In the genomic region with DNA sequence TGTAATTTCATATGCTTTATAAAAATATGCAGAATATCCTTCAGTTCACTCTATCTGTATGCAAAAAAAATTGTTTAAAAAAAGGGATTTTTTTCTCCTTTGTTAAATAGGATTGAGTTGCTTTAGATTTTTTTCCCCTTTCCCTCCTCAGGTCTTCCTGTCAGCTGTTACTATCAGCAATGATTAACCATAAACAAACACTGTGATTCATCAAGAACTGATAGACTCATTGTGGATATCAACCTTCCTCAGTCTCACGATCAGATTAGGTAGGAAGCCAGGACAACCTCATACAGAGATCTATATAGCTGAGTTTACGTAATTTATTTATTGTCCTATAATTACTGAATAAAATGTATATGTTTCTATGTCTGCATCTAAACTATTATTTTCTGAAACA, we compare ENCODE assay signal across 1 cellular context.
TF ChIP-seq lines count a peak whose summit lies in the region.

No MANE protein-coding gene starts in this region.

TF ChIP-seq in HepG2, 621 proteins besides CTCF, POLR2A, EP300 and RAD21 (continued from another document and continues in another):
- TF ChIP-seq, protein P1, sequence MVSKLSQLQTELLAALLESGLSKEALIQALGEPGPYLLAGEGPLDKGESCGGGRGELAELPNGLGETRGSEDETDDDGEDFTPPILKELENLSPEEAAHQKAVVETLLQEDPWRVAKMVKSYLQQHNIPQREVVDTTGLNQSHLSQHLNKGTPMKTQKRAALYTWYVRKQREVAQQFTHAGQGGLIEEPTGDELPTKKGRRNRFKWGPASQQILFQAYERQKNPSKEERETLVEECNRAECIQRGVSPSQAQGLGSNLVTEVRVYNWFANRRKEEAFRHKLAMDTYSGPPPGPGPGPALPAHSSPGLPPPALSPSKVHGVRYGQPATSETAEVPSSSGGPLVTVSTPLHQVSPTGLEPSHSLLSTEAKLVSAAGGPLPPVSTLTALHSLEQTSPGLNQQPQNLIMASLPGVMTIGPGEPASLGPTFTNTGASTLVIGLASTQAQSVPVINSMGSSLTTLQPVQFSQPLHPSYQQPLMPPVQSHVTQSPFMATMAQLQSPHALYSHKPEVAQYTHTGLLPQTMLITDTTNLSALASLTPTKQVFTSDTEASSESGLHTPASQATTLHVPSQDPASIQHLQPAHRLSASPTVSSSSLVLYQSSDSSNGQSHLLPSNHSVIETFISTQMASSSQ (IDR thresholded peaks at IDR 0.05; ENCODE audit: low read depth) = peak; percentile 97
- TF ChIP-seq, protein P1 (CRISPR knock-in tag; IDR thresholded peaks at IDR 0.05; ENCODE audit: borderline replicate concordance) = peak; percentile 97
- peak; percentile 50; the same call in 1 of the 2 replicates for TF ChIP-seq SOX5 (CRISPR knock-in tag; IDR thresholded peaks at IDR 0.05; ENCODE audit: borderline replicate concordance)
- TF ChIP-seq MEIS2 (CRISPR knock-in tag; IDR thresholded peaks at IDR 0.05) = no peak
- TF ChIP-seq, protein P2, sequence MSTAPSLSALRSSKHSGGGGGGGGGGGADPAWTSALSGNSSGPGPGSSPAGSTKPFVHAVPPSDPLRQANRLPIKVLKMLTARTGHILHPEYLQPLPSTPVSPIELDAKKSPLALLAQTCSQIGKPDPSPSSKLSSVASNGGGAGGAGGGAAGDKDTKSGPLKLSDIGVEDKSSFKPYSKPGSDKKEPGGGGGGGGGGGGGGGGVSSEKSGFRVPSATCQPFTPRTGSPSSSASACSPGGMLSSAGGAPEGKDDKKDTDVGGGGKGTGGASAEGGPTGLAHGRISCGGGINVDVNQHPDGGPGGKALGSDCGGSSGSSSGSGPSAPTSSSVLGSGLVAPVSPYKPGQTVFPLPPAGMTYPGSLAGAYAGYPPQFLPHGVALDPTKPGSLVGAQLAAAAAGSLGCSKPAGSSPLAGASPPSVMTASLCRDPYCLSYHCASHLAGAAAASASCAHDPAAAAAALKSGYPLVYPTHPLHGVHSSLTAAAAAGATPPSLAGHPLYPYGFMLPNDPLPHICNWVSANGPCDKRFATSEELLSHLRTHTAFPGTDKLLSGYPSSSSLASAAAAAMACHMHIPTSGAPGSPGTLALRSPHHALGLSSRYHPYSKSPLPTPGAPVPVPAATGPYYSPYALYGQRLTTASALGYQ (CRISPR knock-in tag; IDR thresholded peaks at IDR 0.05) = 0 out of 2 replicates have a peak, but pooled peaks have one; percentile 23
- no peak for TF ChIP-seq KLF15 (CRISPR knock-in tag; IDR thresholded peaks at IDR 0.05; ENCODE audit: borderline replicate concordance)
- no peak for TF ChIP-seq SOX13 (IDR thresholded peaks at IDR 0.05)
- TF ChIP-seq SOX13 (CRISPR knock-in tag; conservative IDR thresholded peaks at IDR 0.05 in 1 of 2, IDR thresholded peaks at IDR 0.05 in 1 of 2) = peak in 1 of 2 experiments; percentile 69; a peak in 1 of 4 replicates
- TF ChIP-seq, protein P3, sequence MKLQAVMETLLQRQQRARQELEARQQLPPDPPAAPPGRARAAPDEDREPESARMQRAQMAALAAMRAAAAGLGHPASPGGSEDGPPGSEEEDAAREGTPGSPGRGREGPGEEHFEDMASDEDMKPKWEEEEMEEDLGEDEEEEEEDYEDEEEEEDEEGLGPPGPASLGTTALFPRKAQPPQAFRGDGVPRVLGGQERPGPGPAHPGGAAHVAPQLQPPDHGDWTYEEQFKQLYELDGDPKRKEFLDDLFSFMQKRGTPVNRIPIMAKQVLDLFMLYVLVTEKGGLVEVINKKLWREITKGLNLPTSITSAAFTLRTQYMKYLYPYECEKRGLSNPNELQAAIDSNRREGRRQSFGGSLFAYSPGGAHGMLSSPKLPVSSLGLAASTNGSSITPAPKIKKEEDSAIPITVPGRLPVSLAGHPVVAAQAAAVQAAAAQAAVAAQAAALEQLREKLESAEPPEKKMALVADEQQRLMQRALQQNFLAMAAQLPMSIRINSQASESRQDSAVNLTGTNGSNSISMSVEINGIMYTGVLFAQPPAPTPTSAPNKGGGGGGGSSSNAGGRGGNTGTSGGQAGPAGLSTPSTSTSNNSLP (IDR thresholded peaks at IDR 0.05; ENCODE audit: low read depth, low read length) = peak; percentile 98
- TF ChIP-seq, protein P4, sequence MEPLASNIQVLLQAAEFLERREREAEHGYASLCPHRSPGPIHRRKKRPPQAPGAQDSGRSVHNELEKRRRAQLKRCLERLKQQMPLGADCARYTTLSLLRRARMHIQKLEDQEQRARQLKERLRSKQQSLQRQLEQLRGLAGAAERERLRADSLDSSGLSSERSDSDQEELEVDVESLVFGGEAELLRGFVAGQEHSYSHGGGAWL (CRISPR knock-in tag; IDR thresholded peaks at IDR 0.05) = no peak
- TF ChIP-seq ZNF331 (CRISPR knock-in tag; IDR thresholded peaks at IDR 0.05) = peak; percentile 37; the same call in 1 of the 2 replicates
- TF ChIP-seq FOSL1 (CRISPR knock-in tag; IDR thresholded peaks at IDR 0.05; ENCODE audit: borderline replicate concordance) = peak; percentile 67; the same call in 1 of the 2 replicates
- no peak for TF ChIP-seq ZNF670 (CRISPR knock-in tag; IDR thresholded peaks at IDR 0.05; ENCODE audit: borderline replicate concordance)
- TF ChIP-seq, protein P5, sequence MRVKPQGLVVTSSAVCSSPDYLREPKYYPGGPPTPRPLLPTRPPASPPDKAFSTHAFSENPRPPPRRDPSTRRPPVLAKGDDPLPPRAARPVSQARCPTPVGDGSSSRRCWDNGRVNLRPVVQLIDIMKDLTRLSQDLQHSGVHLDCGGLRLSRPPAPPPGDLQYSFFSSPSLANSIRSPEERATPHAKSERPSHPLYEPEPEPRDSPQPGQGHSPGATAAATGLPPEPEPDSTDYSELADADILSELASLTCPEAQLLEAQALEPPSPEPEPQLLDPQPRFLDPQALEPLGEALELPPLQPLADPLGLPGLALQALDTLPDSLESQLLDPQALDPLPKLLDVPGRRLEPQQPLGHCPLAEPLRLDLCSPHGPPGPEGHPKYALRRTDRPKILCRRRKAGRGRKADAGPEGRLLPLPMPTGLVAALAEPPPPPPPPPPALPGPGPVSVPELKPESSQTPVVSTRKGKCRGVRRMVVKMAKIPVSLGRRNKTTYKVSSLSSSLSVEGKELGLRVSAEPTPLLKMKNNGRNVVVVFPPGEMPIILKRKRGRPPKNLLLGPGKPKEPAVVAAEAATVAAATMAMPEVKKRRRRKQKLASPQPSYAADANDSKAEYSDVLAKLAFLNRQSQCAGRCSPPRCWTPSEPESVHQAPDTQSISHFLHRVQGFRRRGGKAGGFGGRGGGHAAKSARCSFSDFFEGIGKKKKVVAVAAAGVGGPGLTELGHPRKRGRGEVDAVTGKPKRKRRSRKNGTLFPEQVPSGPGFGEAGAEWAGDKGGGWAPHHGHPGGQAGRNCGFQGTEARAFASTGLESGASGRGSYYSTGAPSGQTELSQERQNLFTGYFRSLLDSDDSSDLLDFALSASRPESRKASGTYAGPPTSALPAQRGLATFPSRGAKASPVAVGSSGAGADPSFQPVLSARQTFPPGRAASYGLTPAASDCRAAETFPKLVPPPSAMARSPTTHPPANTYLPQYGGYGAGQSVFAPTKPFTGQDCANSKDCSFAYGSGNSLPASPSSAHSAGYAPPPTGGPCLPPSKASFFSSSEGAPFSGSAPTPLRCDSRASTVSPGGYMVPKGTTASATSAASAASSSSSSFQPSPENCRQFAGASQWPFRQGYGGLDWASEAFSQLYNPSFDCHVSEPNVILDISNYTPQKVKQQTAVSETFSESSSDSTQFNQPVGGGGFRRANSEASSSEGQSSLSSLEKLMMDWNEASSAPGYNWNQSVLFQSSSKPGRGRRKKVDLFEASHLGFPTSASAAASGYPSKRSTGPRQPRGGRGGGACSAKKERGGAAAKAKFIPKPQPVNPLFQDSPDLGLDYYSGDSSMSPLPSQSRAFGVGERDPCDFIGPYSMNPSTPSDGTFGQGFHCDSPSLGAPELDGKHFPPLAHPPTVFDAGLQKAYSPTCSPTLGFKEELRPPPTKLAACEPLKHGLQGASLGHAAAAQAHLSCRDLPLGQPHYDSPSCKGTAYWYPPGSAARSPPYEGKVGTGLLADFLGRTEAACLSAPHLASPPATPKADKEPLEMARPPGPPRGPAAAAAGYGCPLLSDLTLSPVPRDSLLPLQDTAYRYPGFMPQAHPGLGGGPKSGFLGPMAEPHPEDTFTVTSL (CRISPR knock-in tag; IDR thresholded peaks at IDR 0.05; ENCODE audit: borderline replicate concordance) = peak; percentile 65; the same call in 1 of the 2 replicates
- no peak for TF ChIP-seq CREB1 (IDR thresholded peaks at IDR 0.05)
- TF ChIP-seq CREB1 (CRISPR knock-in tag; IDR thresholded peaks at IDR 0.05) = 0 out of 2 replicates have a peak, but pooled peaks have one; percentile 18
- TF ChIP-seq GTF2F1 (IDR thresholded peaks at IDR 0.05; ENCODE audit: low read length) = no peak
- TF ChIP-seq MED1 (CRISPR knock-in tag; IDR thresholded peaks at IDR 0.05) = no peak; the same call in 1 of the 2 replicates
- peak; percentile 35; the same call in 1 of the 2 replicates for TF ChIP-seq ELF1 (CRISPR knock-in tag; IDR thresholded peaks at IDR 0.05)
- peak; percentile 73; the same call in 1 of the 2 replicates for TF ChIP-seq HNRNPUL1 (IDR thresholded peaks at IDR 0.05; ENCODE audit: low read depth, low read length)
- peak; percentile 56 for TF ChIP-seq MIXL1 (CRISPR knock-in tag; IDR thresholded peaks at IDR 0.05)
- TF ChIP-seq KLF16 (CRISPR knock-in tag; IDR thresholded peaks at IDR 0.05) = peak in 1 of 2 experiments; percentile 33; a peak in 1 of 4 replicates
- peak; percentile 69; the same call in 1 of the 2 replicates for TF ChIP-seq NCOA2 (CRISPR knock-in tag; IDR thresholded peaks at IDR 0.05)
- TF ChIP-seq, protein P6, sequence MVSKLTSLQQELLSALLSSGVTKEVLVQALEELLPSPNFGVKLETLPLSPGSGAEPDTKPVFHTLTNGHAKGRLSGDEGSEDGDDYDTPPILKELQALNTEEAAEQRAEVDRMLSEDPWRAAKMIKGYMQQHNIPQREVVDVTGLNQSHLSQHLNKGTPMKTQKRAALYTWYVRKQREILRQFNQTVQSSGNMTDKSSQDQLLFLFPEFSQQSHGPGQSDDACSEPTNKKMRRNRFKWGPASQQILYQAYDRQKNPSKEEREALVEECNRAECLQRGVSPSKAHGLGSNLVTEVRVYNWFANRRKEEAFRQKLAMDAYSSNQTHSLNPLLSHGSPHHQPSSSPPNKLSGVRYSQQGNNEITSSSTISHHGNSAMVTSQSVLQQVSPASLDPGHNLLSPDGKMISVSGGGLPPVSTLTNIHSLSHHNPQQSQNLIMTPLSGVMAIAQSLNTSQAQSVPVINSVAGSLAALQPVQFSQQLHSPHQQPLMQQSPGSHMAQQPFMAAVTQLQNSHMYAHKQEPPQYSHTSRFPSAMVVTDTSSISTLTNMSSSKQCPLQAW (CRISPR knock-in tag; IDR thresholded peaks at IDR 0.05) = peak; percentile 39; the same call in 1 of the 2 replicates
- 0 out of 2 replicates have a peak, but pooled peaks have one; percentile 12 for TF ChIP-seq FOXA1 (IDR thresholded peaks at IDR 0.05)
- TF ChIP-seq FOXA1 (CRISPR knock-in tag; IDR thresholded peaks at IDR 0.05) = peak; percentile 76
- TF ChIP-seq ZNF652 (CRISPR knock-in tag; IDR thresholded peaks at IDR 0.05; ENCODE audit: borderline replicate concordance, low read depth) = no peak
- TF ChIP-seq GFI1 (CRISPR knock-in tag; IDR thresholded peaks at IDR 0.05; ENCODE audit: borderline replicate concordance) = peak; percentile 66
- TF ChIP-seq ISX (CRISPR knock-in tag; conservative IDR thresholded peaks at IDR 0.05) = no peak
- no peak for TF ChIP-seq FOXP1 (IDR thresholded peaks at IDR 0.05)
- TF ChIP-seq FOXP1 (CRISPR knock-in tag; IDR thresholded peaks at IDR 0.05) = peak; percentile 38; the same call in 1 of the 2 replicates
- peak; percentile 89 for TF ChIP-seq FOSL2 (CRISPR knock-in tag; IDR thresholded peaks at IDR 0.05)
- TF ChIP-seq, protein P7, sequence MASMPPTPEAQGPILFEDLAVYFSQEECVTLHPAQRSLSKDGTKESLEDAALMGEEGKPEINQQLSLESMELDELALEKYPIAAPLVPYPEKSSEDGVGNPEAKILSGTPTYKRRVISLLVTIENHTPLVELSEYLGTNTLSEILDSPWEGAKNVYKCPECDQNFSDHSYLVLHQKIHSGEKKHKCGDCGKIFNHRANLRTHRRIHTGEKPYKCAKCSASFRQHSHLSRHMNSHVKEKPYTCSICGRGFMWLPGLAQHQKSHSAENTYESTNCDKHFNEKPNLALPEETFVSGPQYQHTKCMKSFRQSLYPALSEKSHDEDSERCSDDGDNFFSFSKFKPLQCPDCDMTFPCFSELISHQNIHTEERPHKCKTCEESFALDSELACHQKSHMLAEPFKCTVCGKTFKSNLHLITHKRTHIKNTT (CRISPR knock-in tag; IDR thresholded peaks at IDR 0.05) = no peak
- TF ChIP-seq, protein P8, sequence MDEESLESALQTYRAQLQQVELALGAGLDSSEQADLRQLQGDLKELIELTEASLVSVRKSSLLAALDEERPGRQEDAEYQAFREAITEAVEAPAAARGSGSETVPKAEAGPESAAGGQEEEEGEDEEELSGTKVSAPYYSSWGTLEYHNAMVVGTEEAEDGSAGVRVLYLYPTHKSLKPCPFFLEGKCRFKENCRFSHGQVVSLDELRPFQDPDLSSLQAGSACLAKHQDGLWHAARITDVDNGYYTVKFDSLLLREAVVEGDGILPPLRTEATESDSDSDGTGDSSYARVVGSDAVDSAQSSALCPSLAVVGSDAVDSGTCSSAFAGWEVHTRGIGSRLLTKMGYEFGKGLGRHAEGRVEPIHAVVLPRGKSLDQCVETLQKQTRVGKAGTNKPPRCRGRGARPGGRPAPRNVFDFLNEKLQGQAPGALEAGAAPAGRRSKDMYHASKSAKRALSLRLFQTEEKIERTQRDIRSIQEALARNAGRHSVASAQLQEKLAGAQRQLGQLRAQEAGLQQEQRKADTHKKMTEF (CRISPR knock-in tag; IDR thresholded peaks at IDR 0.05) = no peak
- peak; percentile 52; the same call in 1 of the 2 replicates for TF ChIP-seq ELF3 (CRISPR knock-in tag; IDR thresholded peaks at IDR 0.05)
- TF ChIP-seq, protein P9, sequence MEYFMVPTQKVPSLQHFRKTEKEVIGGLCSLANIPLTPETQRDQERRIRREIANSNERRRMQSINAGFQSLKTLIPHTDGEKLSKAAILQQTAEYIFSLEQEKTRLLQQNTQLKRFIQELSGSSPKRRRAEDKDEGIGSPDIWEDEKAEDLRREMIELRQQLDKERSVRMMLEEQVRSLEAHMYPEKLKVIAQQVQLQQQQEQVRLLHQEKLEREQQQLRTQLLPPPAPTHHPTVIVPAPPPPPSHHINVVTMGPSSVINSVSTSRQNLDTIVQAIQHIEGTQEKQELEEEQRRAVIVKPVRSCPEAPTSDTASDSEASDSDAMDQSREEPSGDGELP (IDR thresholded peaks at IDR 0.05; ENCODE audit: borderline replicate concordance, low read depth) = peak; percentile 99
- TF ChIP-seq GATAD2A (CRISPR knock-in tag; IDR thresholded peaks at IDR 0.05) = peak; percentile 74
- peak; percentile 19; the same call in 1 of the 2 replicates for TF ChIP-seq PPARG (CRISPR knock-in tag; conservative IDR thresholded peaks at IDR 0.05)
- TF ChIP-seq NFIC (IDR thresholded peaks at IDR 0.05; ENCODE audit: low read length) = 0 out of 2 replicates have a peak, but pooled peaks have one; percentile 43
- TF ChIP-seq KAT8 (CRISPR knock-in tag; IDR thresholded peaks at IDR 0.05) = peak; percentile 43; the same call in 1 of the 2 replicates
